ENCODE assay signal across 8 cellular contexts in the genomic region with DNA sequence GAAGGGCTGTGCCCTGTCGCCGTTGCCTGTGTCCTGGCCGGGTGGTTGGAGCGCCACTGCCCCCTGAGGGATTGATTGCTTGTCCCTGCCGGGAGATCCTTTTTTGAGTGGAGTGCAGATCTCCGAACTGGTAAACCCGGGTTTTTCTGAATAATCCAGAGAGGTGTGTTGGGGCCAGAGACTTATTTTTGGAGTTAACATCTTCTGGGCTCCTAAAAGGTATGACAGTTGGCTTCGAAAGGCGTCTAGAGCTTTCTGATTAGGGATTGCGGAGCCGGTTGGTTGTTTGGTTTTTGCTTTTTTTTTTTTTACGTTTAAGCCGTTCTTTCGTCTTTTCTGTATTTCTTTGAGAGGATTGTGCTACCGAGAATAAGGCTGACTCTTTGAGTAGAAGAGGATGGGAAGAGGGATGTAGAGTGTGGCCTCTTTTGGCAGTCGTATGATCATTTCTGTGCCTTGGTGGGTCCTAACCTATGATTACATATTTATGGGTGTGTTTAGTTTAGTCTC. TPM values are rescaled to one million over a fixed set of nuclear protein-coding genes. Genes with fewer than 3 reads are reported as not detected.
A peak's percentile ranks its signal among the peaks of the same experiment; 100 is the strongest.
DNase-seq lines count a peak whose midpoint lies in the region; ATAC-seq and TF ChIP-seq lines count a peak whose summit lies in the region.

No MANE protein-coding gene starts in this region.

- H3K9me3 ChIP-seq in Peyer's patch (no peaks in the 10 kb centered on the region), right cardiac atrium (ENCODE audit: control insufficient read depth, low read length) (no peaks in the 10 kb centered on the region), subcutaneous abdominal adipose tissue (ENCODE audit: control insufficient read depth in 5 of 5, low read length in 5 of 5) (no peaks in the 10 kb centered on the region)

- H3K9me3 Mint-ChIP-seq in type B pancreatic cell, result no peaks in the 10 kb centered on the region

- H3K4me1 ChIP-seq in Peyer's patch (peaks cover 0 to 22% (median 4%) of the 10 kb centered on the region in 4 donors), right cardiac atrium (ENCODE audit: control insufficient read depth, insufficient read depth, low read length) (peaks cover 3% of the 10 kb centered on the region), subcutaneous abdominal adipose tissue (ENCODE audit: control insufficient read depth in 5 of 5, insufficient read depth in 5 of 5, low read length in 5 of 5) (peaks cover 3 to 33% (median 29%) of the 10 kb centered on the region in 5 donors)

- under 1% methylated on average over 16 of the region's 16 CpGs for WGBS in right cardiac atrium

- H3K27me3 ChIP-seq in Peyer's patch, result no peaks in the 10 kb centered on the region
- no peaks in the 10 kb centered on the region for H3K27me3 ChIP-seq in right cardiac atrium (ENCODE audit: control insufficient read depth, insufficient read depth)
- H3K27me3 ChIP-seq in subcutaneous abdominal adipose tissue (ENCODE audit: control insufficient read depth in 5 of 5, insufficient read depth in 4 of 5, low read length in 5 of 5), result peaks cover 0 to 3% (median 0%) of the 10 kb centered on the region in 5 donors

- intact Hi-C loops in right cardiac atrium (cut with DNase I), result no loop called here

- TF ChIP-seq CTCF in Peyer's patch (IDR thresholded peaks at IDR 0.05) (no peak), type B pancreatic cell (conservative IDR thresholded peaks at IDR 0.05) (no peak)

- H3K27ac Mint-ChIP-seq in type B pancreatic cell, result no peak overlapping the region

- peaks cover 16% of the 10 kb centered on the region for H3K4me1 Mint-ChIP-seq in type B pancreatic cell (ENCODE audit: unreplicated experiment)

- no peak for TF ChIP-seq POLR2A in Peyer's patch (IDR thresholded peaks at IDR 0.05)

- H3K9ac ChIP-seq in subcutaneous abdominal adipose tissue (ENCODE audit: low read length in 5 of 5), result peak overlapping the region; percentile 42 to 99 (median 99)

- H3K27ac ChIP-seq in Peyer's patch, result peak overlapping the region; percentile 84 to 92 (median 89)
- peak overlapping the region; percentile 88 for H3K27ac ChIP-seq in right cardiac atrium (ENCODE audit: low read length)
- H3K27ac ChIP-seq in subcutaneous abdominal adipose tissue (ENCODE audit: low read depth, low read length), result peak overlapping the region; percentile 98

- ATAC-seq in activated CD4-positive, CD25-positive, alpha-beta regulatory T cell treated with anti-CD3 and anti-CD28 coated beads, Interleukin-2, amount 50 U/mL, for 24 hours, result peak; percentile 4
- ATAC-seq in right cardiac atrium (no peak), HG03280 (IDR thresholded peaks at IDR 0.05; ENCODE audit: unreplicated experiment) (no peak)

- no peak overlapping the region for H3K4me3 Mint-ChIP-seq in type B pancreatic cell

- no peaks in the 10 kb centered on the region for H3K36me3 ChIP-seq in Peyer's patch
- no peaks in the 10 kb centered on the region for H3K36me3 ChIP-seq in subcutaneous abdominal adipose tissue (ENCODE audit: control insufficient read depth in 5 of 5, insufficient read depth in 5 of 5, low read length in 5 of 5)

- H3K36me3 Mint-ChIP-seq in type B pancreatic cell, result no peaks in the 10 kb centered on the region

- no peaks in the 10 kb centered on the region for H3K27me3 Mint-ChIP-seq in type B pancreatic cell

- no peak for DNase-seq in activated CD4-positive, CD25-positive, alpha-beta regulatory T cell treated with anti-CD3 and anti-CD28 coated beads, Interleukin-2, amount 50 U/mL, for 72 hours
- peak in 1 of 3 donors; percentile 40 for DNase-seq in Peyer's patch
- no peak for DNase-seq in right cardiac atrium
- no peak for DNase-seq in NCI-H446 treated with DMSO at 0.1 percent for 48 hours (lab: John Stamatoyannopoulos, UW)
- no peak for DNase-seq in type B pancreatic cell (ENCODE audit: extremely low spot score, unreplicated experiment)

- peak overlapping the region; percentile 76 to 92 (median 84) for H3K4me3 ChIP-seq in Peyer's patch
- H3K4me3 ChIP-seq in right cardiac atrium (ENCODE audit: low read length), result peak overlapping the region; percentile 82
- peak overlapping the region; percentile 87 to 99 (median 98) for H3K4me3 ChIP-seq in subcutaneous abdominal adipose tissue (ENCODE audit: low read depth in 1 of 5, low read length in 5 of 5)

RNA-seq across cellular contexts. Expression of gene RLF, which starts 0.8 kb away (rescaled TPM):
- 10 to 100 TPM; 10.5 to 15.8 (median 13.4) TPM for total RNA-seq in Peyer's patch
- total RNA-seq in right cardiac atrium, result 10 to 100 TPM; 13.4 to 14.9 (median 14.2) TPM
- 4.9 TPM for polyA plus RNA-seq in right cardiac atrium
- total RNA-seq in type B pancreatic cell (ENCODE audit: low replicate concordance), result 18.1 and 21.4 TPM in 2 replicates

Comparison
In these comparisons a context has a peak if more than half of its experiments do, and no peak if none do; other contexts are left out.
1. ATAC-seq: peak in activated CD4-positive, CD25-positive, alpha-beta regulatory T cell treated with anti-CD3 and anti-CD28 coated beads, Interleukin-2, amount 50 U/mL, for 24 hours (2 of 2); none in right cardiac atrium (0 of 2) and HG03280 (single experiment).
2. Peak in every context shown above with its lines, with median percentiles within 50 percentile points of each other: H3K27ac ChIP-seq and H3K4me3 ChIP-seq.